ENCODE assay signal across 8 cellular contexts in the genomic region with DNA sequence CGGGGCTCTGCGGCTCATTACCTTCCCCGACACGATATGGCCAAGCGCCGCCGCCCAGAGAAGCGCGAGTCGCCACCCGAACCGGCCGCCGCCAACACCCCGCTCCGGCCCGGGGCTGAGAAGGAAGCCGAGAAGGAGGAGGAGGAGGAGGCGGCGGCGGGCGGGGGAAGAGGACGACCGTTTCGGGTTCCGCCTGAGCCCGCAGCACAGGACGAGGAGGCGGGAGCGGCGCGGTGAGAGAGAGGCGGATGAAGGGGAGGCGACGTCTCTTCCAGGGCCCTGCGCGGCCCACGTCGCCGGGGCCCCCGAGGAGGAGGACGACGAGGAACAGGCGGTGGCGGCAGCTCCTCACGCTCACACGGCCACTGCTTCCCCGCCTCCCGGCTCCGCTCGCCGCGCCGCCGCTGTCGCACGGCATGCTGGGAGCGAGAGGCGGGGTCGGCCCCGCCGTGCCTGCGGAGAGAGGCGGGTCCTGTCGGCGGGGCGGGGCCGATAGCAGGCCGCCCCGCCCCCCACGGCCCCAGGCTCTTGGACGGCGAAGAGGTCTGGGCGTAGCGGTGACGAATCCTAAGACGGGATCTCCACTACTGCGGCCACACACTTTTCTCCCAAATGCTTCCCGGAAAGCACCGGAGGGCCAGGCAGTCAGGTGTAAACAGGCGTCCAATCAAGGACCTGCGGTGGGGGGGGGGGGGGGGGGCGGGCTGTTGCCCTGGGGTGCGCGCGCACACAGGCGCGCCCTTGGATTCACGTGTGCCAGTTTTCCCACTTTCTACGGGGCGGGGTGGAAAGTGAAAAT.
DNase-seq lines count a peak whose midpoint lies in the region; TF ChIP-seq lines count a peak whose summit lies in the region.

No MANE protein-coding gene starts in this region.

- peak; percentile 96 for DNase-seq in ELR (ENCODE audit: low read depth)
- peak; percentile 96 for DNase-seq in GM23248
- DNase-seq in Karpas-422: peak; percentile 95
- peak; percentile 87 for DNase-seq in SK-MEL-5 (ENCODE audit: low read depth, low spot score)
- peak; percentile 90 for DNase-seq in activated naive CD4-positive, alpha-beta T cell treated with anti-CD3 and anti-CD28 coated beads, Interleukin-2, amount 10 ng/mL, durations not matched to agents 7 days and 5 days
- DNase-seq in germinal center (ENCODE audit: low spot score): peak; percentile 91

- H2AFZ ChIP-seq in GM23248: 0 out of 2 replicates have a peak overlapping the region, but pooled peaks have one; percentile 33
- no peak overlapping the region for H2AFZ ChIP-seq in Karpas-422 (ENCODE audit: low read length)

- peak; percentile 17 for TF ChIP-seq CTCF in neutrophil (IDR thresholded peaks at IDR 0.05)

- H3K4me3 Mint-ChIP-seq in activated naive CD4-positive, alpha-beta T cell treated with anti-CD3 and anti-CD28 coated beads, Interleukin-2, amount 10 ng/mL, durations not matched to agents 7 days and 5 days: peak overlapping the region; percentile 82

- in situ Hi-C loops in GM23248 (cut with MboI) (no loop called here), SK-MEL-5 (cut with HindIII; ENCODE audit: low pct_unique_long_range_greater_than_20kb, low sequenced_read_pairs) (no loop called here)

- H3K36me3 Mint-ChIP-seq in activated naive CD4-positive, alpha-beta T cell treated with anti-CD3 and anti-CD28 coated beads, Interleukin-2, amount 10 ng/mL, durations not matched to agents 7 days and 5 days: peaks cover 10% of the 10 kb centered on the region

- CTCF ChIA-PET in activated naive CD4-positive, alpha-beta T cell treated with anti-CD3 and anti-CD28 coated beads, Interleukin-2, amount 10 ng/mL, durations not matched to agents 7 days and 5 days (lab: Charles Lee): no interaction called here

- no peaks in the 10 kb centered on the region for H3K9me3 Mint-ChIP-seq in activated naive CD4-positive, alpha-beta T cell treated with anti-CD3 and anti-CD28 coated beads, Interleukin-2, amount 10 ng/mL, durations not matched to agents 7 days and 5 days

- no peaks in the 10 kb centered on the region for H3K9me3 ChIP-seq in GM23248 (ENCODE audit: low read depth)
- H3K9me3 ChIP-seq in Karpas-422 (ENCODE audit: low read length): no peaks in the 10 kb centered on the region
- H3K9me3 ChIP-seq in neutrophil: no peaks in the 10 kb centered on the region
- H3K9me3 ChIP-seq in subcutaneous abdominal adipose tissue (ENCODE audit: control insufficient read depth in 5 of 5, low read length in 5 of 5): no peaks in the 10 kb centered on the region

- H3K9ac ChIP-seq in GM23248 (peak overlapping the region; percentile 87), Karpas-422 (ENCODE audit: low read length) (peak overlapping the region; percentile 98), subcutaneous abdominal adipose tissue (ENCODE audit: low read length in 5 of 5) (peak overlapping the region in 4 of 5 donors; percentile 53 to 92 (median 88))

- H3K27ac Mint-ChIP-seq in activated naive CD4-positive, alpha-beta T cell treated with anti-CD3 and anti-CD28 coated beads, Interleukin-2, amount 10 ng/mL, durations not matched to agents 7 days and 5 days: peak overlapping the region; percentile 96

- H3K4me1 ChIP-seq in GM23248 (ENCODE audit: insufficient read depth) (0 out of 2 replicates have a peak, but pooled peaks cover 3% of the 10 kb centered on the region), Karpas-422 (ENCODE audit: low read length) (peaks cover 23% of the 10 kb centered on the region), neutrophil (ENCODE audit: control insufficient read depth in 1 of 2, insufficient read depth in 1 of 2, low read depth in 1 of 2, low read length in 1 of 2) (peaks cover 13 to 16% of the 10 kb centered on the region in 2 experiments), subcutaneous abdominal adipose tissue (ENCODE audit: control insufficient read depth in 5 of 5, insufficient read depth in 5 of 5, low read length in 5 of 5) (peaks cover 0 to 11% (median 8%) of the 10 kb centered on the region in 5 donors)

- H3K79me2 ChIP-seq in GM23248 (ENCODE audit: insufficient read depth) (peaks cover 59% of the 10 kb centered on the region), Karpas-422 (ENCODE audit: low read length) (peaks cover 47% of the 10 kb centered on the region)

- H3K9me2 ChIP-seq in GM23248 (ENCODE audit: insufficient read depth): no peaks in the 10 kb centered on the region
- no peaks in the 10 kb centered on the region for H3K9me2 ChIP-seq in Karpas-422 (replicated peaks; ENCODE audit: insufficient read depth, low read length)

- 1% methylated on average over 71 to 91 of the region's 91 CpGs for WGBS in GM23248 (ENCODE audit: low coverage in 1 of 2, low lambda C conversion rate in 2 of 2, missing lambda C conversion rate in 2 of 2), 2 experiments

- H3K4me3 ChIP-seq in GM23248 (peak overlapping the region; percentile 78), Karpas-422 (ENCODE audit: low read length) (peak overlapping the region; percentile 94), neutrophil (ENCODE audit: low read depth in 1 of 2, low read length in 1 of 2) (peak overlapping the region; percentile 75 to 78), subcutaneous abdominal adipose tissue (ENCODE audit: low read depth in 1 of 5, low read length in 5 of 5) (peak overlapping the region; percentile 61 to 89 (median 69))

- H3K36me3 ChIP-seq in GM23248 (ENCODE audit: low read depth) (no peaks in the 10 kb centered on the region), Karpas-422 (ENCODE audit: insufficient read depth, low read length) (no peaks in the 10 kb centered on the region), neutrophil (no peaks in the 10 kb centered on the region), subcutaneous abdominal adipose tissue (ENCODE audit: control insufficient read depth in 5 of 5, insufficient read depth in 5 of 5, low read length in 5 of 5) (no peaks in the 10 kb centered on the region)

- no peaks in the 10 kb centered on the region for H3K27me3 ChIP-seq in GM23248 (replicated peaks; ENCODE audit: insufficient read depth)
- no peaks in the 10 kb centered on the region for H3K27me3 ChIP-seq in Karpas-422 (ENCODE audit: low read length)
- H3K27me3 ChIP-seq in neutrophil: no peaks in the 10 kb centered on the region
- no peaks in the 10 kb centered on the region for H3K27me3 ChIP-seq in subcutaneous abdominal adipose tissue (ENCODE audit: control insufficient read depth in 5 of 5, insufficient read depth in 4 of 5, low read length in 5 of 5)

- H3K4me2 ChIP-seq in GM23248 (ENCODE audit: unreplicated experiment): peak overlapping the region; percentile 64
- H3K4me2 ChIP-seq in Karpas-422 (ENCODE audit: low read depth, low read length, poor library complexity, severe bottlenecking): peak overlapping the region; percentile 91

- H3K27ac ChIP-seq in GM23248 (peak overlapping the region; percentile 83), Karpas-422 (ENCODE audit: low read length) (peak overlapping the region; percentile 92), neutrophil (peak overlapping the region; percentile 93), subcutaneous abdominal adipose tissue (ENCODE audit: low read depth, low read length) (peak overlapping the region; percentile 90)

- H3F3A ChIP-seq in GM23248 (ENCODE audit: insufficient read depth): peaks cover 14% of the 10 kb centered on the region

- H3K4me1 Mint-ChIP-seq in activated naive CD4-positive, alpha-beta T cell treated with anti-CD3 and anti-CD28 coated beads, Interleukin-2, amount 10 ng/mL, durations not matched to agents 7 days and 5 days: peaks cover 23% of the 10 kb centered on the region

- H3K27me3 Mint-ChIP-seq in activated naive CD4-positive, alpha-beta T cell treated with anti-CD3 and anti-CD28 coated beads, Interleukin-2, amount 10 ng/mL, durations not matched to agents 7 days and 5 days: no peaks in the 10 kb centered on the region

- H4K20me1 ChIP-seq in GM23248 (ENCODE audit: insufficient read depth) (peaks cover 12% of the 10 kb centered on the region; the same call in 1 of the 2 replicates), Karpas-422 (ENCODE audit: insufficient read depth, low read depth, low read length) (peaks cover 30% of the 10 kb centered on the region)

Comparison
In these comparisons a context has a peak if more than half of its experiments do, and no peak if none do; other contexts are left out.
1. Peak in every context shown above with its lines: DNase-seq, H3K4me3 ChIP-seq and H3K27ac ChIP-seq.